8 cellular contexts compared by ENCODE assay signal in genomic region chr3:52056521-52056967, GRCh38. TPM values are rescaled to one million over a fixed set of nuclear protein-coding genes. Genes with fewer than 3 reads are reported as not detected.
DNase-seq lines count a peak whose midpoint lies in the region; ATAC-seq and TF ChIP-seq lines count a peak whose summit lies in the region.

TSS of gene DUSP7 (minus strand) at chr3:52056571. CDS start at chr3:52056366, 205 bp downstream.

- peak; percentile 33 for ATAC-seq in GM21515 (IDR thresholded peaks at IDR 0.05; ENCODE audit: unreplicated experiment)

- peak within 1 kb of the TSS; percentile 88 for H3K4me3 ChIP-seq in retinal pigment epithelial cell (ENCODE audit: low read length)

- TF ChIP-seq CTCF in retinal pigment epithelial cell (conservative IDR thresholded peaks at IDR 0.05; ENCODE audit: low read depth, low read length) = no peak

- peak; percentile 78 for DNase-seq in COLO668 (lab: John Stamatoyannopoulos, UW; ENCODE audit: unreplicated experiment)
- peak; percentile 55 for DNase-seq in LHCN-M2 (ENCODE audit: low read depth)
- peak; percentile 49 to 85 (median 59) for DNase-seq in T-helper 2 cell
- DNase-seq in anterior cingulate cortex (lab: John Stamatoyannopoulos, UW) = peak in 49 of 58 donors; percentile 6 to 79 (median 64)
- DNase-seq in hepatic stellate cell (ENCODE audit: low spot score) = peak; percentile 73
- DNase-seq in retinal pigment epithelial cell (ENCODE audit: low read depth) = no peak
- no peak for DNase-seq in DMS153 (lab: John Stamatoyannopoulos, UW)

RNA-seq across cellular contexts. Expression of gene DUSP7, which starts in this region (rescaled TPM):
- 15.3 and 15.7 TPM in 2 replicates for total RNA-seq in LHCN-M2 (2014; rRNA removed)
- 19.1 TPM for polyA plus RNA-seq in LHCN-M2 (2012)

Comparison
In these comparisons a context has a peak if more than half of its experiments do, and no peak if none do; other contexts are left out.
1. DNase-seq: peak in COLO668 (single experiment), LHCN-M2 (single experiment), T-helper 2 cell (5 of 5), anterior cingulate cortex (49 of 58) and hepatic stellate cell (single experiment); none in retinal pigment epithelial cell (single experiment) and DMS153 (single experiment).